15 cellular contexts compared by ENCODE assay signal in the genomic region with DNA sequence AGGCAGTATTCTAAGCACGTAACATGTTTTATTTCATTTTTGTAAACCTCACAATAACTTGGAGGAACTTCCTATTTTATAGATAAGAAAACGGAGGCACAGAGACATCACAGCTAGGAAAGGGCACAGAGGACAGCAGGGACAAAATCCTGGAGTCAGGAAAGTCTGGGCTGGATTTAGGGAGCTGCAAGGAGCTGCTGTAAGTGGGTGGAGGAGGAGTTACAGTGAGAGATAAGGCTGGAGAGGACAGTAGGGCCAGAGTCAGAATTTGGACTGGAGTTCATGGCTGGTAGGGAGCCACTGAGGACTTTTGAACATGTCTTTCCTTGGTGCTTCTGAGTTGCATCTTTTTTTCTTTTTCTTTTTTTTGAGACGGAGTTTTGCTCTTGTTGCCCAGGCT. TPM values are rescaled to one million over a fixed set of nuclear protein-coding genes. Genes with fewer than 3 reads are reported as not detected.
DNase-seq lines count a peak whose midpoint lies in the region; ATAC-seq, FAIRE-seq and TF ChIP-seq lines count a peak whose summit lies in the region.
"Had no signal": no experiment of that assay in that cellular context is flagged by ENCODE, and none has a peak within 500 bp of the region (broad histone marks: within the 10 kb centered on the region; RNA-seq: fewer than 3 reads in every experiment).

No MANE protein-coding gene starts in this region.

- H3K27ac ChIP-seq in A549 = peak overlapping the region; percentile 87
- peak overlapping the region; percentile 75 for H3K27ac ChIP-seq in Panc1 (ENCODE audit: low read length)
- no peak overlapping the region for H3K27ac ChIP-seq in right cardiac atrium (ENCODE audit: low read length)
- no peak overlapping the region for H3K27ac ChIP-seq in tibial nerve
- H3K27ac ChIP-seq: heart right ventricle had no signal

- H3K9me3 ChIP-seq in A549 = no peaks in the 10 kb centered on the region
- H3K9me3 ChIP-seq in Panc1 (ENCODE audit: control insufficient read depth, insufficient read depth, low read depth, low read length) = no peaks in the 10 kb centered on the region
- H3K9me3 ChIP-seq in right cardiac atrium (ENCODE audit: control insufficient read depth, low read length) = no peaks in the 10 kb centered on the region
- no peaks in the 10 kb centered on the region for H3K9me3 ChIP-seq in tibial nerve
- H3K9me3 ChIP-seq in HAP-1 = no peaks in the 10 kb centered on the region
- H3K9me3 ChIP-seq: heart right ventricle had no signal

- H3K36me3 Mint-ChIP-seq in CD14-positive monocyte = no peaks in the 10 kb centered on the region

- in situ Hi-C loops in Panc1 (cut with HindIII; ENCODE audit: low pct_unique_long_range_greater_than_20kb, low sequenced_read_pairs) = no loop called here
- in situ Hi-C loops in HAP-1 (cut with MboI; ENCODE audit: low sequenced_read_pairs) = no loop called here

- peaks cover 56% of the 10 kb centered on the region for H3K4me1 ChIP-seq in A549
- peaks cover 37% of the 10 kb centered on the region for H3K4me1 ChIP-seq in Panc1 (ENCODE audit: control insufficient read depth, insufficient read depth, low read length)
- peaks cover 3% of the 10 kb centered on the region for H3K4me1 ChIP-seq in right cardiac atrium (ENCODE audit: control insufficient read depth, insufficient read depth, low read length)
- H3K4me1 ChIP-seq in tibial nerve = peaks cover 0 to 15% (median 2%) of the 10 kb centered on the region in 4 donors
- peaks cover 20% of the 10 kb centered on the region for H3K4me1 ChIP-seq in HAP-1

- no peak for TF ChIP-seq POLR2A in A549 (IDR thresholded peaks at IDR 0.05; ENCODE audit: low read length)
- no peak for TF ChIP-seq POLR2A in tibial nerve (IDR thresholded peaks at IDR 0.05)

- FAIRE-seq in A549 (lab: Jason Lieb, UNC) = no peak
- FAIRE-seq: GM18507, TTC549 had no signal

- no peak for TF ChIP-seq EP300 in A549 (IDR thresholded peaks at IDR 0.05)
- TF ChIP-seq EP300 in tibial nerve (IDR thresholded peaks at IDR 0.05) = no peak

- H3K9me3 Mint-ChIP-seq in CD14-positive monocyte = peaks cover 0 to 2% (median 0%) of the 10 kb centered on the region in 7 donors

- H3K36me3 ChIP-seq in Panc1 (ENCODE audit: control insufficient read depth, insufficient read depth, low read length) (no peaks in the 10 kb centered on the region), tibial nerve (no peaks in the 10 kb centered on the region), HAP-1 (replicated peaks) (no peaks in the 10 kb centered on the region)
- H3K36me3 ChIP-seq: heart right ventricle had no signal

- TF ChIP-seq CTCF in A549 (IDR thresholded peaks at IDR 0.05) (no peak), CD14-positive monocyte (IDR thresholded peaks at IDR 0.05) (no peak), Panc1 (IDR thresholded peaks at IDR 0.05) (no peak), tibial nerve (IDR thresholded peaks at IDR 0.05) (no peak)

- intact Hi-C loops in CD14-positive monocyte (cut with micrococcal nuclease) = loop anchor here (5.0 kb wide), 1 partner anchor 34 kb away; the partner anchor contains the start of gene PTPRJ (in 2 of the 2)
- intact Hi-C loops in Panc1 (cut with micrococcal nuclease; ENCODE audit: unreplicated experiment) = no loop called here
- intact Hi-C loops in right cardiac atrium (cut with DNase I) = no loop called here
- intact Hi-C loops in sciatic nerve (cut with DNase I) = no loop called here

- ATAC-seq in A549 (peak in 1 of 2 experiments; percentile 40; a peak in 3 of 6 replicates), Panc1 (no peak), right cardiac atrium (peak; percentile 58 to 76), sciatic nerve (no peak)

- H3K4me2 ChIP-seq in A549 = peak overlapping the region; percentile 63

- peaks cover 68% of the 10 kb centered on the region for H3K4me1 Mint-ChIP-seq in CD14-positive monocyte

- H3K4me3 Mint-ChIP-seq in CD14-positive monocyte = peak overlapping the region in 1 of 2 donors; percentile 43

- peaks cover 0 to 10% (median 3%) of the 10 kb centered on the region in 3 donors for H3K27me3 Mint-ChIP-seq in CD14-positive monocyte (ENCODE audit: low read depth in 3 of 3)

- 56% methylated on average over 3 of the region's 3 CpGs for WGBS in A549 (ENCODE audit: missing lambda C conversion rate)
- 46% methylated on average over 3 of the region's 3 CpGs for whole genome bisulfite sequencing in right cardiac atrium
- 56 to 68% methylated on average over 3 of the region's 3 CpGs for WGBS in tibial nerve, 2 donors

- CTCF ChIA-PET in A549 (lab: Yijun Ruan, JAX) = interaction anchor here (1.0 to 20.3 kb wide), 5 partner anchors 14 to 160 kb away, joined by 3 to 478 read pairs (median 14); partner anchors contain the start of gene PTPRJ
- CTCF ChIA-PET in Panc1 (lab: Charles Lee) = no interaction called here

- POLR2A ChIA-PET in A549 (lab: Yijun Ruan, JAX) = interaction anchor here (3.3 kb wide), 1 partner anchor 32 kb away, joined by 15 read pairs; the partner anchor contains the start of gene PTPRJ
- POLR2A ChIA-PET in Panc1 (lab: Charles Lee) = no interaction called here

- no TSS peak for BruUV-seq in Panc1 (replicated peaks; lab: Mats Ljungman, UMichigan)

- no peaks in the 10 kb centered on the region for H3K27me3 ChIP-seq in Panc1 (ENCODE audit: control insufficient read depth, insufficient read depth, low read length)
- H3K27me3 ChIP-seq in right cardiac atrium (ENCODE audit: control insufficient read depth, insufficient read depth) = no peaks in the 10 kb centered on the region
- no peaks in the 10 kb centered on the region for H3K27me3 ChIP-seq in tibial nerve
- no peaks in the 10 kb centered on the region for H3K27me3 ChIP-seq in HAP-1 (ENCODE audit: low read depth)
- H3K27me3 ChIP-seq: heart right ventricle had no signal

- no peak for TF ChIP-seq RAD21 in A549 (conservative IDR thresholded peaks at IDR 0.05 in 1 of 2, IDR thresholded peaks at IDR 0.05 in 1 of 2)

- DNase-seq in A549 (ENCODE audit: low read depth in 1 of 2, low spot score in 1 of 2) (peak in 1 of 2 experiments; percentile 68), CD14-positive monocyte (ENCODE audit: low spot score) (no peak), Panc1 (ENCODE audit: low read depth, low spot score) (no peak), right cardiac atrium (no peak), retina (no peak), tibial nerve (ENCODE audit: low spot score in 2 of 2) (no peak), HAP-1 (ENCODE audit: low spot score in 2 of 2) (no peak), sciatic nerve (ENCODE audit: low spot score) (no peak)
- DNase-seq: heart right ventricle; Kasumi-1; NCI-H1694; NCI-H524 treated with DMSO at 0.1 percent for 48 hours; stimulated activated naive CD4-positive, alpha-beta T cell treated with Interleukin-2 at 50 U/mL for 16 hours had no signal

- H3K4me3 ChIP-seq in A549 = no peak overlapping the region
- H3K4me3 ChIP-seq in Panc1 (ENCODE audit: low read depth in 2 of 2, low read length in 2 of 2) = no peak overlapping the region
- no peak overlapping the region for H3K4me3 ChIP-seq in right cardiac atrium (ENCODE audit: low read length)
- H3K4me3 ChIP-seq in tibial nerve = no peak overlapping the region
- H3K4me3 ChIP-seq in HAP-1 = no peak overlapping the region
- H3K4me3 ChIP-seq: heart right ventricle had no signal

- H3K27ac Mint-ChIP-seq in CD14-positive monocyte = peak overlapping the region in 6 of 7 donors; percentile 48 to 97 (median 88)

TF ChIP-seq in A549, 52 proteins besides CTCF, POLR2A, EP300 and RAD21:
- TF ChIP-seq TFCP2L1 (CRISPR knock-in tag; IDR thresholded peaks at IDR 0.05) (no peak), ZFP36 (IDR thresholded peaks at IDR 0.05; ENCODE audit: borderline replicate concordance, partially characterized antibody) (peak; percentile 33)

RNA-seq across cellular contexts. Expression of gene PTPRJ, which starts 32.2 kb away (rescaled TPM):
- polyA plus RNA-seq in A549 (2011; rRNA removed) (30.3 and 46.2 TPM in 2 replicates), A549 (2017; fragmentation: RNase III; extraction: RNeasy Plus Mini Kit Qiagen cat#74134 plus additional on column Dnase treatment) (47.0 to 55.6 TPM (median 50.5 TPM) in 3 replicates), CD14-positive monocyte (10 to 100 TPM in 1 of 2 donors, 1 to 10 TPM in 1; 10.0 to 14.6 TPM), right cardiac atrium (1.8 TPM)
- 15.4 and 22.0 TPM in 2 replicates for polyA plus RNA-seq in A549 (2012; cell fraction: cytosol; rRNA removed)
- polyA plus RNA-seq in A549 (2012; cell fraction: nucleus; rRNA removed) = 23.1 and 39.4 TPM in 2 replicates
- 62.1 and 63.5 TPM in 2 replicates for polyA minus RNA-seq in A549 (2011; rRNA and poly(A)+ RNA removed)
- total RNA-seq in Panc1 (2021; ENCODE audit: unreplicated experiment) (73.6 TPM), right cardiac atrium (1 to 10 TPM; 6.0 to 8.7 (median 7.0) TPM), tibial nerve (10 to 100 TPM; 20.5 to 24.3 (median 22.3) TPM), sciatic nerve (35.1 TPM)
- 22.0 TPM for polyA plus RNA-seq in Panc1 (2012; ENCODE audit: insufficient read length)

Comparison
In these comparisons a context has a peak if more than half of its experiments do, and no peak if none do; other contexts are left out.
1. ATAC-seq: peak in right cardiac atrium (2 of 2); none in Panc1 (single experiment) and sciatic nerve (single experiment).
2. H3K27ac ChIP-seq: peak in A549 (2 of 2) and Panc1 (single experiment); none in right cardiac atrium (single experiment) and tibial nerve (0 of 4).
3. intact Hi-C loops: an anchor here in CD14-positive monocyte (5.0 kb wide); none called in Panc1, right cardiac atrium and sciatic nerve.